23 cellular contexts compared by ENCODE assay signal in genomic region chr16:81533175-81533507, GRCh38.
DNase-seq lines count a peak whose midpoint lies in the region; ATAC-seq and TF ChIP-seq lines count a peak whose summit lies in the region.
"Had no signal": no experiment of that assay in that cellular context is flagged by ENCODE, and none has a peak within 500 bp of the region (broad histone marks: within the 10 kb centered on the region; RNA-seq: fewer than 3 reads in every experiment).

No MANE protein-coding gene starts in this region.

- peaks cover 2% of the 10 kb centered on the region for H3K4me1 ChIP-seq in CD8-positive, alpha-beta memory T cell (ENCODE audit: insufficient read depth, low read length)
- H3K4me1 ChIP-seq in RWPE2 (ENCODE audit: insufficient read depth, poor library complexity, severe bottlenecking) (peaks cover 49% of the 10 kb centered on the region), endodermal cell (ENCODE audit: control insufficient read depth, insufficient read depth, low read length) (no peaks in the 10 kb centered on the region)
- H3K4me1 ChIP-seq: upper lobe of right lung had no signal

- POLR2A ChIA-PET in CD8-positive, alpha-beta memory T cell (lab: Charles Lee) = no interaction called here

- no peak overlapping the region for H3K4me3 Mint-ChIP-seq in CD8-positive, alpha-beta memory T cell
- H3K4me3 Mint-ChIP-seq in endodermal cell (no peak overlapping the region), nephron (no peak overlapping the region)
- H3K4me3 Mint-ChIP-seq: activated naive CD4-positive, alpha-beta T cell treated with anti-CD3 and anti-CD28 coated beads, Interleukin-2, amount 10 ng/mL, durations not matched to agents 7 days and 5 days; activated T-cell treated with anti-CD3 and anti-CD28 coated beads, Interleukin-2, amount 50 U/mL, for 72 hours; T-helper 2 cell treated with Interferon-gamma antibody and Interleukin-4, amounts not matched to agents 5 μg/mL and 100 μg/mL, for 36 hours had no signal

- 69 to 76% methylated on average over 3 of the region's 3 CpGs for WGBS in endodermal cell (ENCODE audit: insufficient coverage in 1 of 2, insufficient read length in 1 of 2), 2 experiments

- no peaks in the 10 kb centered on the region for H3K27me3 ChIP-seq in CD8-positive, alpha-beta memory T cell (ENCODE audit: insufficient read depth, low read length, poor library complexity, severe bottlenecking)
- H3K27me3 ChIP-seq in RWPE2 (ENCODE audit: insufficient read depth, poor library complexity, severe bottlenecking) (no peaks in the 10 kb centered on the region), endodermal cell (ENCODE audit: control insufficient read depth, insufficient read depth, low read length, poor library complexity, severe bottlenecking) (no peaks in the 10 kb centered on the region)
- H3K27me3 ChIP-seq: BLaER1, gastroesophageal sphincter, left lung, upper lobe of right lung had no signal

- H3K36me3 ChIP-seq in CD8-positive, alpha-beta memory T cell (ENCODE audit: insufficient read depth, low read length) = no peaks in the 10 kb centered on the region
- H3K36me3 ChIP-seq in RWPE2 (ENCODE audit: low read depth) = peaks cover 23% of the 10 kb centered on the region
- peaks cover 19% of the 10 kb centered on the region for H3K36me3 ChIP-seq in endodermal cell (ENCODE audit: control insufficient read depth, insufficient read depth, low read length)
- H3K36me3 ChIP-seq: gastroesophageal sphincter, upper lobe of right lung had no signal

- DNase-seq in CD8-positive, alpha-beta memory T cell = no peak
- no peak for DNase-seq in RWPE2 (ENCODE audit: low spot score)
- DNase-seq in endodermal cell = no peak
- DNase-seq in NCI-H1417 (lab: John Stamatoyannopoulos, UW) = no peak
- no peak for DNase-seq in NCI-H2029 treated with DMSO at 0.1 percent for 48 hours (lab: John Stamatoyannopoulos, UW)
- DNase-seq: activated CD4-positive, alpha-beta T cell treated with anti-CD3 and anti-CD28 coated beads for 48 hours; activated naive CD4-positive, alpha-beta T cell treated with anti-CD3 and anti-CD28 coated beads, Interleukin-2, amount 10 ng/mL, durations not matched to agents 7 days and 5 days; activated T-cell treated with anti-CD3 and anti-CD28 coated beads, Interleukin-2, amount 50 U/mL, for 72 hours; central memory CD4-positive, alpha-beta T cell; hippocampal formation; KBM-7; MM.1S; NCI-H1417 treated with DMSO at 0.1 percent for 48 hours; NCI-H2107; occipital lobe; upper lobe of right lung had no signal

- peaks cover 0 to 2% of the 10 kb centered on the region in 2 donors for H3K27me3 Mint-ChIP-seq in CD8-positive, alpha-beta memory T cell
- H3K27me3 Mint-ChIP-seq in endodermal cell (ENCODE audit: insufficient read depth) (no peaks in the 10 kb centered on the region), nephron (ENCODE audit: low read depth) (no peaks in the 10 kb centered on the region)
- H3K27me3 Mint-ChIP-seq: activated naive CD4-positive, alpha-beta T cell treated with anti-CD3 and anti-CD28 coated beads, Interleukin-2, amount 10 ng/mL, durations not matched to agents 7 days and 5 days had no signal

- H3K4me3 ChIP-seq in CD8-positive, alpha-beta memory T cell (ENCODE audit: low read length) = no peak overlapping the region
- H3K4me3 ChIP-seq in RWPE2 (ENCODE audit: severe bottlenecking) (no peak overlapping the region), endodermal cell (ENCODE audit: low read length) (no peak overlapping the region)
- H3K4me3 ChIP-seq: BLaER1, gastroesophageal sphincter, left lung, upper lobe of right lung had no signal

- no peak overlapping the region for H3K9ac ChIP-seq in endodermal cell (ENCODE audit: extremely low read depth, low read length, poor library complexity, severe bottlenecking)
- H3K9ac ChIP-seq: BLaER1 had no signal

- H3K27ac ChIP-seq in CD8-positive, alpha-beta memory T cell (ENCODE audit: low read depth, low read length) = no peak overlapping the region
- H3K27ac ChIP-seq in RWPE2 (ENCODE audit: poor library complexity, severe bottlenecking) (peak overlapping the region; percentile 98), endodermal cell (ENCODE audit: low read depth, low read length) (no peak overlapping the region)
- H3K27ac ChIP-seq: BLaER1, gastroesophageal sphincter, left lung, upper lobe of right lung had no signal

- ATAC-seq in RWPE2 (ENCODE audit: low read depth) = no peak
- ATAC-seq in HG03108 (IDR thresholded peaks at IDR 0.05; ENCODE audit: unreplicated experiment) = no peak
- ATAC-seq in GM19452 (IDR thresholded peaks at IDR 0.05; ENCODE audit: unreplicated experiment) = no peak
- ATAC-seq: activated T-cell treated with anti-CD3 and anti-CD28 coated beads, Interleukin-2, amount 50 U/mL, for 72 hours; gastroesophageal sphincter; left lung; upper lobe of right lung had no signal

- H3K9me3 ChIP-seq in CD8-positive, alpha-beta memory T cell (ENCODE audit: low read length) = no peaks in the 10 kb centered on the region
- H3K9me3 ChIP-seq in RWPE2 (ENCODE audit: severe bottlenecking) (no peaks in the 10 kb centered on the region), endodermal cell (ENCODE audit: control insufficient read depth, low read length) (no peaks in the 10 kb centered on the region)
- H3K9me3 ChIP-seq: BLaER1, gastroesophageal sphincter, left lung, upper lobe of right lung had no signal

- H3K4me1 Mint-ChIP-seq in CD8-positive, alpha-beta memory T cell = peaks cover 33 to 53% (median 40%) of the 10 kb centered on the region in 3 donors
- no peaks in the 10 kb centered on the region for H3K4me1 Mint-ChIP-seq in endodermal cell
- H3K4me1 Mint-ChIP-seq in nephron = peaks cover 60% of the 10 kb centered on the region
- H3K4me1 Mint-ChIP-seq: activated naive CD4-positive, alpha-beta T cell treated with anti-CD3 and anti-CD28 coated beads, Interleukin-2, amount 10 ng/mL, durations not matched to agents 7 days and 5 days had no signal

- peaks cover 0 to 26% (median 4%) of the 10 kb centered on the region in 3 donors for H3K36me3 Mint-ChIP-seq in CD8-positive, alpha-beta memory T cell
- H3K36me3 Mint-ChIP-seq in endodermal cell (ENCODE audit: low read depth) (peaks cover 22% of the 10 kb centered on the region), nephron (ENCODE audit: low read depth) (peaks cover 37% of the 10 kb centered on the region)
- H3K36me3 Mint-ChIP-seq: activated naive CD4-positive, alpha-beta T cell treated with anti-CD3 and anti-CD28 coated beads, Interleukin-2, amount 10 ng/mL, durations not matched to agents 7 days and 5 days had no signal

- CTCF ChIA-PET in CD8-positive, alpha-beta memory T cell (lab: Charles Lee) = no interaction called here

- no peaks in the 10 kb centered on the region for H3K9me3 Mint-ChIP-seq in CD8-positive, alpha-beta memory T cell
- H3K9me3 Mint-ChIP-seq in endodermal cell (peaks cover 6% of the 10 kb centered on the region), nephron (peaks cover 9% of the 10 kb centered on the region)
- H3K9me3 Mint-ChIP-seq: activated naive CD4-positive, alpha-beta T cell treated with anti-CD3 and anti-CD28 coated beads, Interleukin-2, amount 10 ng/mL, durations not matched to agents 7 days and 5 days; activated T-cell treated with anti-CD3 and anti-CD28 coated beads, Interleukin-2, amount 50 U/mL, for 72 hours; T-helper 2 cell treated with Interferon-gamma antibody and Interleukin-4, amounts not matched to agents 5 μg/mL and 100 μg/mL, for 36 hours had no signal

- peak overlapping the region in 7 of 8 donors; percentile 8 to 86 (median 63) for H3K27ac Mint-ChIP-seq in CD8-positive, alpha-beta memory T cell
- peak overlapping the region; percentile 6 for H3K27ac Mint-ChIP-seq in endodermal cell
- H3K27ac Mint-ChIP-seq in nephron = peak overlapping the region; percentile 27 to 70 (median 70)
- H3K27ac Mint-ChIP-seq: activated naive CD4-positive, alpha-beta T cell treated with anti-CD3 and anti-CD28 coated beads, Interleukin-2, amount 10 ng/mL, durations not matched to agents 7 days and 5 days; T-helper 2 cell treated with Interferon-gamma antibody and Interleukin-4, amounts not matched to agents 5 μg/mL and 100 μg/mL, for 36 hours had no signal

- TF ChIP-seq CTCF in RWPE2 (IDR thresholded peaks at IDR 0.05; ENCODE audit: poor library complexity, severe bottlenecking) (no peak), endodermal cell (conservative IDR thresholded peaks at IDR 0.05) (no peak), nephron (IDR thresholded peaks at IDR 0.05; ENCODE audit: unreplicated experiment in 3 of 3) (no peak)

Comparison
In these comparisons a context has a peak if more than half of its experiments do, and no peak if none do; other contexts are left out.
1. H3K27ac Mint-ChIP-seq: peak in every context shown above with its lines; median percentile 70 in nephron; 63 in CD8-positive, alpha-beta memory T cell; 6 in endodermal cell.